8 cellular contexts compared by ENCODE assay signal in genomic region chr10:72097448-72098300, GRCh38. TPM values are rescaled to one million over a fixed set of nuclear protein-coding genes. Genes with fewer than 3 reads are reported as not detected.
DNase-seq lines count a peak whose midpoint lies in the region; ATAC-seq and TF ChIP-seq lines count a peak whose summit lies in the region.
"Had no signal": no experiment of that assay in that cellular context is flagged by ENCODE, and none has a peak within 500 bp of the region (broad histone marks: within the 10 kb centered on the region; RNA-seq: fewer than 3 reads in every experiment).

No MANE protein-coding gene starts in this region.

- no peaks in the 10 kb centered on the region for H3K9me2 ChIP-seq in PC-9 (ENCODE audit: insufficient read depth)

- in situ Hi-C loops in gastrocnemius medialis (cut with MboI; ENCODE audit: low sequenced_read_pairs in 4 of 4) = no loop called here

- TF ChIP-seq CTCF in PC-9 (conservative IDR thresholded peaks at IDR 0.05) (no peak), progenitor cell of endocrine pancreas (IDR thresholded peaks at IDR 0.05; ENCODE audit: unreplicated experiment) (no peak), gastrocnemius medialis (IDR thresholded peaks at IDR 0.05 in 4 of 5, conservative IDR thresholded peaks at IDR 0.05 in 1 of 5) (no peak)

- no peaks in the 10 kb centered on the region for H3K9me3 Mint-ChIP-seq in progenitor cell of endocrine pancreas (ENCODE audit: low read depth)

- no peaks in the 10 kb centered on the region for H3K79me2 ChIP-seq in PC-9 (ENCODE audit: low read depth)

- POLR2A ChIA-PET in PC-9 (lab: Charles Lee; ENCODE audit: unreplicated experiment) = no interaction called here

- peaks cover 46% of the 10 kb centered on the region for H3K4me1 Mint-ChIP-seq in progenitor cell of endocrine pancreas (ENCODE audit: low read depth)

- H2AFZ ChIP-seq in PC-9 = no peak overlapping the region

- no peaks in the 10 kb centered on the region for H4K20me1 ChIP-seq in PC-9 (ENCODE audit: insufficient read depth)

- H3F3A ChIP-seq in PC-9 (ENCODE audit: insufficient read depth, low read depth) = peaks cover 36% of the 10 kb centered on the region

- H3K27ac Mint-ChIP-seq in progenitor cell of endocrine pancreas = peak overlapping the region; percentile 91

- peak overlapping the region; percentile 46 for H3K4me2 ChIP-seq in PC-9

- H3K4me1 ChIP-seq in PC-9 (replicated peaks; ENCODE audit: insufficient read depth) (peaks cover 49% of the 10 kb centered on the region), gastrocnemius medialis (no peaks in the 10 kb centered on the region)

- peak overlapping the region; percentile 68 for H3K27ac ChIP-seq in PC-9
- H3K27ac ChIP-seq in gastrocnemius medialis = no peak overlapping the region

- TF ChIP-seq POLR2A in gastrocnemius medialis (IDR thresholded peaks at IDR 0.05) = no peak

- CTCF ChIA-PET in PC-9 (lab: Charles Lee) = no interaction called here

- peaks cover 15% of the 10 kb centered on the region for H3K36me3 Mint-ChIP-seq in progenitor cell of endocrine pancreas (ENCODE audit: insufficient read depth)

- H3K27me3 ChIP-seq in PC-9 (ENCODE audit: insufficient read depth, low read depth) (no peaks in the 10 kb centered on the region), gastrocnemius medialis (no peaks in the 10 kb centered on the region)

- ATAC-seq in gastrocnemius medialis (no peak), HG02981 (IDR thresholded peaks at IDR 0.05; ENCODE audit: unreplicated experiment) (no peak)

- DNase-seq in GM03348 (ENCODE audit: low spot score) = peak; percentile 67
- peak; percentile 84 to 100 for DNase-seq in PC-9
- peak; percentile 47 for DNase-seq in fibroblast of gingiva (ENCODE audit: low read depth)
- DNase-seq in progenitor cell of endocrine pancreas (ENCODE audit: low spot score, unreplicated experiment) = no peak
- no peak for DNase-seq in gastrocnemius medialis
- DNase-seq in OCI-M2 (lab: John Stamatoyannopoulos, UW; ENCODE audit: unreplicated experiment) = no peak
- DNase-seq: kidney had no signal

- H3K27me3 Mint-ChIP-seq in progenitor cell of endocrine pancreas = no peaks in the 10 kb centered on the region

- peak overlapping the region; percentile 52 for H3K4me3 Mint-ChIP-seq in progenitor cell of endocrine pancreas (ENCODE audit: low read depth)

- H3K36me3 ChIP-seq in PC-9 (ENCODE audit: low read depth) = peaks cover 24% of the 10 kb centered on the region
- peaks cover 0 to 36% of the 10 kb centered on the region in 2 donors for H3K36me3 ChIP-seq in gastrocnemius medialis

- no peaks in the 10 kb centered on the region for H3K9me3 ChIP-seq in PC-9 (ENCODE audit: insufficient read depth, low read depth)
- H3K9me3 ChIP-seq in gastrocnemius medialis = no peaks in the 10 kb centered on the region

- intact Hi-C loops in PC-9 (cut with micrococcal nuclease; ENCODE audit: unreplicated experiment) (loop anchor here (1.0 to 5.0 kb wide), 4 partner anchors 17 to 175 kb away; partner anchors contain the start of gene DDIT4), gastrocnemius medialis (cut with DNase I; ENCODE audit: low total_unique reads) (no loop called here)

- H3K4me3 ChIP-seq in PC-9 (no peak overlapping the region), gastrocnemius medialis (no peak overlapping the region)

- BruUV-seq in PC-9 (replicated peaks; lab: Mats Ljungman, UMichigan) = no TSS peak

RNA-seq across cellular contexts. Expression of gene SPOCK2, which starts 9.3 kb away (rescaled TPM):
- total RNA-seq in PC-9 (2021) (4.2 and 5.3 TPM in 2 replicates), progenitor cell of endocrine pancreas (47.7 and 49.1 TPM in 2 replicates), gastrocnemius medialis (1 to 10 TPM; 3.4 to 6.7 (median 5.3) TPM)

Comparison
In these comparisons a context has a peak if more than half of its experiments do, and no peak if none do; other contexts are left out.
1. DNase-seq: peak in GM03348 (single experiment), PC-9 (2 of 2) and fibroblast of gingiva (single experiment); none in progenitor cell of endocrine pancreas (single experiment), gastrocnemius medialis (0 of 2) and OCI-M2 (single experiment).